In genomic region chr4:100086766-100087431, GRCh38 we compare ENCODE assay signal across 23 cellular contexts.
A peak's percentile ranks its signal among the peaks of the same experiment; 100 is the strongest.
DNase-seq lines count a peak whose midpoint lies in the region; ATAC-seq and TF ChIP-seq lines count a peak whose summit lies in the region.
"Had no signal": no experiment of that assay in that cellular context is flagged by ENCODE, and none has a peak within 500 bp of the region (broad histone marks: within the 10 kb centered on the region; RNA-seq: fewer than 3 reads in every experiment).

No MANE protein-coding gene starts in this region.

- H3K4me1 ChIP-seq in HUES64 (ENCODE audit: insufficient read depth, low read length) = peaks cover 7% of the 10 kb centered on the region; the same call in 1 of the 2 replicates
- H3K4me1 ChIP-seq: BLaER1, breast epithelium, right lobe of liver, tibial nerve had no signal

- no peaks in the 10 kb centered on the region for H3K36me3 ChIP-seq in HUES64 (ENCODE audit: insufficient read depth, low read length)
- H3K36me3 ChIP-seq: BLaER1, breast epithelium, right lobe of liver, tibial nerve had no signal

- H3K27ac Mint-ChIP-seq in immature natural killer cell = no peak overlapping the region
- no peak overlapping the region for H3K27ac Mint-ChIP-seq in chondrocyte (ENCODE audit: unreplicated experiment)
- H3K27ac Mint-ChIP-seq: activated naive CD8-positive, alpha-beta T cell treated with anti-CD3 and anti-CD28 coated beads, Interleukin-2, amount 50 U/mL, for 24 hours; dendritic cell treated with granulocyte-macrophage colony-stimulating factor and Interleukin-4, amounts not matched to agents 40 ng/mL and 50 ng/mL, for 4 days; memory B cell; stimulated activated naive B cell treated with anti-CD40 and anti-IgM and Interleukin-4, amounts not matched to agents 10 μg/mL and 1 μg/mL and 100 μg/mL, for 72 hours had no signal

- no peaks in the 10 kb centered on the region for H3K27me3 Mint-ChIP-seq in immature natural killer cell (ENCODE audit: low read depth in 3 of 3)
- no peaks in the 10 kb centered on the region for H3K27me3 Mint-ChIP-seq in chondrocyte (ENCODE audit: low read depth)
- H3K27me3 Mint-ChIP-seq: activated naive CD8-positive, alpha-beta T cell treated with anti-CD3 and anti-CD28 coated beads, Interleukin-2, amount 50 U/mL, for 24 hours; dendritic cell treated with granulocyte-macrophage colony-stimulating factor and Interleukin-4, amounts not matched to agents 40 ng/mL and 50 ng/mL, for 4 days; memory B cell had no signal

- no peak overlapping the region for H3K9ac ChIP-seq in HUES64 (ENCODE audit: low read depth, low read length)
- H3K9ac ChIP-seq: BLaER1 had no signal

- DNase-seq in GM03348 (ENCODE audit: low spot score) = peak; percentile 19
- DNase-seq in fibroblast of mammary gland (ENCODE audit: low read depth) = peak; percentile 64
- DNase-seq in sciatic nerve (ENCODE audit: low spot score) = no peak
- DNase-seq in immature natural killer cell = no peak
- no peak for DNase-seq in chondrocyte (ENCODE audit: low spot score)
- DNase-seq: activated CD4-positive, CD25-positive, alpha-beta regulatory T cell treated with anti-CD3 and anti-CD28 coated beads, Interleukin-2, amount 50 U/mL, for 72 hours; activated naive CD8-positive, alpha-beta T cell treated with anti-CD3 and anti-CD28 coated beads, Interleukin-2, amount 50 U/mL, for 24 hours; H7; KG1; kidney; naive B cell; NCI-H2081; right lobe of liver; RPMI8226; stimulated activated naive B cell treated with anti-CD40 and anti-IgM and Interleukin-4, amounts not matched to agents 10 μg/mL and 1 μg/mL and 100 μg/mL, for 72 hours had no signal

- H3K36me3 Mint-ChIP-seq in immature natural killer cell (peaks cover 0 to 4% (median 0%) of the 10 kb centered on the region in 3 donors), chondrocyte (ENCODE audit: low read depth) (no peaks in the 10 kb centered on the region)
- H3K36me3 Mint-ChIP-seq: memory B cell, naive B cell had no signal

- no peaks in the 10 kb centered on the region for H3K27me3 ChIP-seq in HUES64 (ENCODE audit: insufficient read depth, low read length)
- H3K27me3 ChIP-seq: BLaER1, breast epithelium, right lobe of liver, tibial nerve had no signal

- 73% methylated on average over 6 of the region's 6 CpGs for WGBS in HUES64

- H3K9me3 Mint-ChIP-seq in immature natural killer cell (no peaks in the 10 kb centered on the region), chondrocyte (ENCODE audit: low read depth) (peaks cover 2% of the 10 kb centered on the region)
- H3K9me3 Mint-ChIP-seq: activated naive CD8-positive, alpha-beta T cell treated with anti-CD3 and anti-CD28 coated beads, Interleukin-2, amount 50 U/mL, for 24 hours; dendritic cell treated with granulocyte-macrophage colony-stimulating factor and Interleukin-4, amounts not matched to agents 40 ng/mL and 50 ng/mL, for 4 days; memory B cell had no signal

- H3K4me3 ChIP-seq in HUES64 (ENCODE audit: low read length) (no peak overlapping the region), fibroblast of mammary gland (ENCODE audit: control insufficient read depth, low read depth, low read length) (no peak overlapping the region)
- H3K4me3 ChIP-seq: BLaER1, breast epithelium, GM12878, right lobe of liver, tibial nerve had no signal

- H3K4me1 Mint-ChIP-seq in immature natural killer cell (no peaks in the 10 kb centered on the region), chondrocyte (ENCODE audit: low read depth) (peaks cover 24% of the 10 kb centered on the region)
- H3K4me1 Mint-ChIP-seq: memory B cell, naive B cell had no signal

- peaks cover 10% of the 10 kb centered on the region; the same call in 1 of the 2 replicates for H3K9me3 ChIP-seq in HUES64 (ENCODE audit: insufficient read depth, low read depth, low read length)
- H3K9me3 ChIP-seq: BLaER1, breast epithelium, right lobe of liver, tibial nerve had no signal

- ATAC-seq in sciatic nerve (peak; percentile 32), GM19395 (IDR thresholded peaks at IDR 0.05; ENCODE audit: unreplicated experiment) (no peak)
- ATAC-seq: activated naive CD8-positive, alpha-beta T cell treated with anti-CD3 and anti-CD28 coated beads, Interleukin-2, amount 50 U/mL, for 24 hours; GM12878; right lobe of liver; stimulated activated naive B cell treated with anti-CD40 and anti-IgM and Interleukin-4, amounts not matched to agents 10 μg/mL and 1 μg/mL and 100 μg/mL, for 72 hours had no signal

- H3K27ac ChIP-seq in HUES64 (ENCODE audit: low read depth, low read length) = peak overlapping the region; percentile 72; the same call in 1 of the 2 replicates
- H3K27ac ChIP-seq: BLaER1, right lobe of liver, tibial nerve had no signal

- intact Hi-C loops in sciatic nerve (cut with DNase I) = no loop called here

- TF ChIP-seq CTCF in fibroblast of mammary gland (conservative IDR thresholded peaks at IDR 0.05; ENCODE audit: control insufficient read depth, insufficient read depth, low read depth, low read length) (no peak), chondrocyte (IDR thresholded peaks at IDR 0.05) (no peak)

- H3K4me3 Mint-ChIP-seq in immature natural killer cell (no peak overlapping the region), chondrocyte (ENCODE audit: unreplicated experiment) (no peak overlapping the region)
- H3K4me3 Mint-ChIP-seq: activated naive CD8-positive, alpha-beta T cell treated with anti-CD3 and anti-CD28 coated beads, Interleukin-2, amount 50 U/mL, for 24 hours; dendritic cell treated with granulocyte-macrophage colony-stimulating factor and Interleukin-4, amounts not matched to agents 40 ng/mL and 50 ng/mL, for 4 days; memory B cell; naive B cell; stimulated activated naive B cell treated with anti-CD40 and anti-IgM and Interleukin-4, amounts not matched to agents 10 μg/mL and 1 μg/mL and 100 μg/mL, for 72 hours had no signal

Comparison
In these comparisons a context has a peak if more than half of its experiments do, and no peak if none do; other contexts are left out.
1. DNase-seq: peak in GM03348 (single experiment) and fibroblast of mammary gland (single experiment); none in sciatic nerve (single experiment), immature natural killer cell (0 of 3) and chondrocyte (single experiment).